ENCODE assay signal across 8 cellular contexts in genomic region chr3:150761831-150762661, GRCh38. TPM values are rescaled to one million over a fixed set of nuclear protein-coding genes. Genes with fewer than 3 reads are reported as not detected.
DNase-seq lines count a peak whose midpoint lies in the region; ATAC-seq and TF ChIP-seq lines count a peak whose summit lies in the region.

No MANE protein-coding gene starts in this region.

- H3K4me3 ChIP-seq in breast epithelium (peak overlapping the region; percentile 81 to 87 (median 83)), skeletal muscle cell (ENCODE audit: low read depth, low read length) (peak overlapping the region; percentile 78)

- intact Hi-C loops in breast epithelium (cut with DNase I; ENCODE audit: low total_unique reads): no loop called here

- H3K4me1 ChIP-seq in breast epithelium: peaks cover 0 to 4% of the 10 kb centered on the region in 2 donors

- ATAC-seq in HG03460 (IDR thresholded peaks at IDR 0.05; ENCODE audit: unreplicated experiment) (no peak), HG03039 (IDR thresholded peaks at IDR 0.05; ENCODE audit: unreplicated experiment) (no peak)

- no peaks in the 10 kb centered on the region for H3K36me3 ChIP-seq in breast epithelium

- DNase-seq in DMS 273 (lab: John Stamatoyannopoulos, UW; ENCODE audit: unreplicated experiment): peak; percentile 91
- DNase-seq in LHCN-M2 (ENCODE audit: low read depth): peak; percentile 68
- DNase-seq in breast epithelium (ENCODE audit: low spot score in 2 of 2): peak in 1 of 2 donors; percentile 38
- peak; percentile 45 for DNase-seq in iPS-NIHi7 (ENCODE audit: extremely low spot score)
- no peak for DNase-seq in skeletal muscle cell (ENCODE audit: low read depth)

- peak overlapping the region; percentile 95 for H3K4me3 Mint-ChIP-seq in T-helper 1 cell treated with Interleukin-12 subunit alpha and Interleukin-12 subunit beta and Interleukin-4 antibody, amounts not matched to agents 30 μg/mL and 1 μg/mL, for 36 hours

- H3K4me1 Mint-ChIP-seq in T-helper 1 cell treated with Interleukin-12 subunit alpha and Interleukin-12 subunit beta and Interleukin-4 antibody, amounts not matched to agents 30 μg/mL and 1 μg/mL, for 36 hours (ENCODE audit: low read depth): peaks cover 61% of the 10 kb centered on the region

- no peaks in the 10 kb centered on the region for H3K27me3 ChIP-seq in breast epithelium

- H3K27ac ChIP-seq in breast epithelium: peak overlapping the region; percentile 96

- H3K27me3 Mint-ChIP-seq in T-helper 1 cell treated with Interleukin-12 subunit alpha and Interleukin-12 subunit beta and Interleukin-4 antibody, amounts not matched to agents 30 μg/mL and 1 μg/mL, for 36 hours (ENCODE audit: low read depth): no peaks in the 10 kb centered on the region

- no peaks in the 10 kb centered on the region for H3K9me3 ChIP-seq in breast epithelium

- H3K27ac Mint-ChIP-seq in T-helper 1 cell treated with Interleukin-12 subunit alpha and Interleukin-12 subunit beta and Interleukin-4 antibody, amounts not matched to agents 30 μg/mL and 1 μg/mL, for 36 hours: peak overlapping the region; percentile 97

- no peak for TF ChIP-seq CTCF in breast epithelium (IDR thresholded peaks at IDR 0.05)

- H3K9me3 Mint-ChIP-seq in T-helper 1 cell treated with Interleukin-12 subunit alpha and Interleukin-12 subunit beta and Interleukin-4 antibody, amounts not matched to agents 30 μg/mL and 1 μg/mL, for 36 hours: no peaks in the 10 kb centered on the region

- no peak for TF ChIP-seq POLR2A in breast epithelium (IDR thresholded peaks at IDR 0.05)

- peaks cover 36% of the 10 kb centered on the region for H3K36me3 Mint-ChIP-seq in T-helper 1 cell treated with Interleukin-12 subunit alpha and Interleukin-12 subunit beta and Interleukin-4 antibody, amounts not matched to agents 30 μg/mL and 1 μg/mL, for 36 hours (ENCODE audit: low read depth)

RNA-seq across cellular contexts. Expression of gene SIAH2, which starts 0.9 kb away (rescaled TPM):
- total RNA-seq in LHCN-M2 (2014; rRNA removed) (21.0 and 22.1 TPM in 2 replicates), breast epithelium (10 to 100 TPM; 37.4 to 40.3 (median 39.1) TPM)
- 11.9 TPM for polyA plus RNA-seq in LHCN-M2 (2012)

RNA-seq across cellular contexts. Expression of gene ERICH6, which starts 58.3 kb away (rescaled TPM):
- total RNA-seq in LHCN-M2 (2014; rRNA removed): 0.11 and 0.38 TPM in 2 replicates
- 0.07 TPM for polyA plus RNA-seq in LHCN-M2 (2012)
- under 1 TPM; 0.29 to 0.98 (median 0.48) TPM for total RNA-seq in breast epithelium
